17 cellular contexts compared by ENCODE assay signal in the genomic region with DNA sequence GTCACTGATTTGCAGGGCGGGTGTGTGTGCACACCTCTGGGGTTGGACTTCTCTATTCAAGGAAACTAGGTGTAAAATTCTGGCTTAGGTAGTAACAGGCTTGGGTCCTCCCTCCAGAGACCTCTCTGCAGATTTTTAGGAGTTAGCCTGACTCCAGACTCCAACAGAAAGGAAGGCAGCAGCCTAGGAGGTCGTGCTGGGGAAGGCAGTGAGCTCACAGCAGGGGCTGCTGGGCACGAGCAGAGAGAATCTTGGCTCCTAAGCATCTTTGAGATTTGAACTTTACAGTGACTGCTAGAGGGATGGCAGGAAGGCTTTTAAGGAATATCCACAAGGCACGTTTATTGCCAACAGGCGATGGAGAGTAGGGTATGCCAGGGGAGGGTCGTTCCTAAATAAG.
DNase-seq lines count a peak whose midpoint lies in the region; ATAC-seq, FAIRE-seq and TF ChIP-seq lines count a peak whose summit lies in the region.
"Had no signal": no experiment of that assay in that cellular context is flagged by ENCODE, and none has a peak within 500 bp of the region (broad histone marks: within the 10 kb centered on the region; RNA-seq: fewer than 3 reads in every experiment).

No MANE protein-coding gene starts in this region.

- H3K23me2 ChIP-seq in H1 (ENCODE audit: low read depth, low read length) = no peaks in the 10 kb centered on the region

- no peak overlapping the region for H2BK20ac ChIP-seq in H1 (ENCODE audit: low read length)

- H3K27me3 Mint-ChIP-seq in activated CD4-positive, alpha-beta T cell treated with anti-CD3 and anti-CD28 coated beads for 36 hours = no peaks in the 10 kb centered on the region
- H3K27me3 Mint-ChIP-seq in IgD-negative memory B cell = no peaks in the 10 kb centered on the region
- no peaks in the 10 kb centered on the region for H3K27me3 Mint-ChIP-seq in progenitor cell of endocrine pancreas
- H3K27me3 Mint-ChIP-seq in CD4-positive, alpha-beta memory T cell = no peaks in the 10 kb centered on the region
- H3K27me3 Mint-ChIP-seq: activated CD4-positive, alpha-beta T cell treated with anti-CD3 and anti-CD28 coated beads, Interleukin-2, amount 10 ng/mL, durations not matched to agents 7 days and 5 days; naive thymus-derived CD8-positive, alpha-beta T cell had no signal

- no peaks in the 10 kb centered on the region for H4K20me1 ChIP-seq in H1 (replicated peaks in 1 of 2; ENCODE audit: control insufficient read depth in 1 of 2, insufficient read depth in 2 of 2, low read length in 2 of 2)

- TF ChIP-seq EP300 in H1 (IDR thresholded peaks at IDR 0.05; ENCODE audit: borderline replicate concordance in 1 of 2, low read depth in 2 of 2, low read length in 2 of 2) = no peak

- 54% methylated on average over 6 of the region's 6 CpGs; no CpG with 5 or more reads in 1 of the 2 experiments for WGBS in H1 (ENCODE audit: extremely low coverage in 1 of 2, insufficient coverage in 1 of 2, insufficient read length in 1 of 2, insufficient replicate concordance in 2 of 2, low coverage in 1 of 2, low lambda C conversion rate in 2 of 2, missing lambda C conversion rate in 1 of 2), 2 experiments

- H3K36me3 ChIP-seq in H1 (ENCODE audit: control insufficient read depth in 2 of 4, insufficient read depth in 4 of 4, low read length in 3 of 4) = peaks cover 0 to 18% (median under 1%) of the 10 kb centered on the region in 4 experiments; a peak in 5 of 8 replicates
- H3K36me3 ChIP-seq in CD4-positive, alpha-beta memory T cell (ENCODE audit: insufficient read depth, low read length) = peaks cover 93% of the 10 kb centered on the region

- H4K91ac ChIP-seq in H1 (replicated peaks; ENCODE audit: insufficient read length, low read length) = no peak overlapping the region

- H3K4me3 Mint-ChIP-seq in activated CD4-positive, alpha-beta T cell treated with anti-CD3 and anti-CD28 coated beads for 36 hours = no peak overlapping the region
- peak overlapping the region in 1 of 4 donors; percentile 70 for H3K4me3 Mint-ChIP-seq in IgD-negative memory B cell
- no peak overlapping the region for H3K4me3 Mint-ChIP-seq in progenitor cell of endocrine pancreas (ENCODE audit: low read depth)
- peak overlapping the region in 1 of 8 donors; percentile 53 for H3K4me3 Mint-ChIP-seq in CD4-positive, alpha-beta memory T cell
- H3K4me3 Mint-ChIP-seq: activated CD4-positive, alpha-beta T cell treated with anti-CD3 and anti-CD28 coated beads, Interleukin-2, amount 10 ng/mL, durations not matched to agents 7 days and 5 days had no signal

- TF ChIP-seq CTCF in H1 (IDR thresholded peaks at IDR 0.05; ENCODE audit: control extremely low read depth in 1 of 3, insufficient read depth in 1 of 3, low read depth in 1 of 3, low read length in 3 of 3) = no peak
- no peak for TF ChIP-seq CTCF in progenitor cell of endocrine pancreas (IDR thresholded peaks at IDR 0.05; ENCODE audit: unreplicated experiment)

- H3K23ac ChIP-seq in H1 (ENCODE audit: insufficient read length) = no peak overlapping the region

- POLR2A ChIA-PET in activated CD4-positive, alpha-beta T cell treated with anti-CD3 and anti-CD28 coated beads for 36 hours (lab: Charles Lee) = no interaction called here
- POLR2A ChIA-PET in H1 (lab: Charles Lee; ENCODE audit: partially characterized antibody) = no interaction called here
- POLR2A ChIA-PET in CD4-positive, alpha-beta memory T cell (lab: Charles Lee; ENCODE audit: partially characterized antibody) = interaction anchor here (1.6 kb wide), 1 partner anchor 15 kb away, joined by 3 read pairs; no protein-coding TSS in a partner anchor

- TF ChIP-seq POLR2A in H1 (IDR thresholded peaks at IDR 0.05; ENCODE audit: control extremely low read depth in 1 of 2, low read depth in 2 of 2, low read length in 2 of 2) = no peak

- H3K4me3 ChIP-seq in H1 (ENCODE audit: extremely low read depth in 1 of 4, insufficient read depth in 2 of 4, low read depth in 3 of 4, low read length in 4 of 4) = no peak overlapping the region
- no peak overlapping the region for H3K4me3 ChIP-seq in CD4-positive, alpha-beta memory T cell (ENCODE audit: low read length in 2 of 2)

- H3K4ac ChIP-seq in H1 (replicated peaks; ENCODE audit: insufficient read length, low read depth, low read length) = no peak overlapping the region

- no peak overlapping the region for H2BK12ac ChIP-seq in H1 (ENCODE audit: low read depth, low read length)

- H3K4me1 ChIP-seq in H1 (replicated peaks in 1 of 4; ENCODE audit: control insufficient read depth in 3 of 4, insufficient read depth in 4 of 4, low read length in 3 of 4) = peaks cover 4 to 15% (median 9%) of the 10 kb centered on the region in 4 experiments; a peak in 5 of 7 replicates
- no peaks in the 10 kb centered on the region for H3K4me1 ChIP-seq in CD4-positive, alpha-beta memory T cell (ENCODE audit: insufficient read depth, low read length)

- H2AK5ac ChIP-seq in H1 (ENCODE audit: low read depth, low read length) = no peak overlapping the region

- no peak overlapping the region for H2BK120ac ChIP-seq in H1 (replicated peaks; ENCODE audit: low read depth, low read length)

- H2BK15ac ChIP-seq in H1 (ENCODE audit: low read length) = no peak overlapping the region

- no peak overlapping the region for H4K5ac ChIP-seq in H1 (ENCODE audit: insufficient read length, low read depth, low read length)

- no peak overlapping the region for H4K8ac ChIP-seq in H1 (ENCODE audit: extremely low read depth, insufficient read depth, low read length)

- no peaks in the 10 kb centered on the region for H3K9me3 ChIP-seq in H1 (ENCODE audit: insufficient read depth in 2 of 2, low read depth in 1 of 2, low read length in 1 of 2)
- no peaks in the 10 kb centered on the region for H3K9me3 ChIP-seq in CD4-positive, alpha-beta memory T cell (ENCODE audit: control insufficient read depth in 1 of 2, low read length in 2 of 2)
- H3K9me3 ChIP-seq: BE2C had no signal

- H3K56ac ChIP-seq in H1 (replicated peaks; ENCODE audit: insufficient read length, low read depth, low read length) = no peak overlapping the region

- H3K79me1 ChIP-seq in H1 (ENCODE audit: low read depth, low read length) = no peaks in the 10 kb centered on the region

- H3K36me3 Mint-ChIP-seq in activated CD4-positive, alpha-beta T cell treated with anti-CD3 and anti-CD28 coated beads for 36 hours (ENCODE audit: low read depth) = peaks cover 67% of the 10 kb centered on the region
- peaks cover 3% of the 10 kb centered on the region for H3K36me3 Mint-ChIP-seq in IgD-negative memory B cell
- H3K36me3 Mint-ChIP-seq in progenitor cell of endocrine pancreas (ENCODE audit: insufficient read depth) = peaks cover 34% of the 10 kb centered on the region
- H3K36me3 Mint-ChIP-seq in CD4-positive, alpha-beta memory T cell = peaks cover 52 to 92% of the 10 kb centered on the region in 2 donors

- no peak overlapping the region for H3K27ac ChIP-seq in H1 (ENCODE audit: low read depth, low read length)
- H3K27ac ChIP-seq in CD4-positive, alpha-beta memory T cell (ENCODE audit: low read depth, low read length) = no peak overlapping the region
- H3K27ac ChIP-seq: 22Rv1 had no signal

- H3K27ac Mint-ChIP-seq in activated CD4-positive, alpha-beta T cell treated with anti-CD3 and anti-CD28 coated beads for 36 hours = peak overlapping the region; percentile 52
- H3K27ac Mint-ChIP-seq in IgD-negative memory B cell = peak overlapping the region in 2 of 3 donors; percentile 63 to 64
- peak overlapping the region; percentile 66 for H3K27ac Mint-ChIP-seq in progenitor cell of endocrine pancreas
- H3K27ac Mint-ChIP-seq in CD4-positive, alpha-beta memory T cell = peak overlapping the region in 1 of 7 donors; percentile 5
- H3K27ac Mint-ChIP-seq: activated CD4-positive, alpha-beta T cell treated with anti-CD3 and anti-CD28 coated beads, Interleukin-2, amount 10 ng/mL, durations not matched to agents 7 days and 5 days had no signal

- H3K14ac ChIP-seq in H1 (ENCODE audit: insufficient read length) = no peak overlapping the region

- no peaks in the 10 kb centered on the region for H3K79me2 ChIP-seq in H1 (ENCODE audit: control insufficient read depth in 1 of 2, insufficient read depth in 2 of 2, low read length in 2 of 2)

- peak; percentile 68 for FAIRE-seq in H1 (lab: Jason Lieb, UNC)

- intact Hi-C loops in activated CD4-positive, alpha-beta T cell treated with anti-CD3 and anti-CD28 coated beads for 36 hours (cut with DNase I, micrococcal nuclease) = no loop called here
- intact Hi-C loops in CD4-positive, alpha-beta memory T cell (cut with micrococcal nuclease) = no loop called here

- H3K4me1 Mint-ChIP-seq in activated CD4-positive, alpha-beta T cell treated with anti-CD3 and anti-CD28 coated beads for 36 hours = peaks cover 27% of the 10 kb centered on the region
- H3K4me1 Mint-ChIP-seq in IgD-negative memory B cell (peaks cover 0 to 11% (median 3%) of the 10 kb centered on the region in 3 donors), progenitor cell of endocrine pancreas (ENCODE audit: low read depth) (peaks cover 8% of the 10 kb centered on the region)
- H3K4me1 Mint-ChIP-seq in CD4-positive, alpha-beta memory T cell = peaks cover 0 to 7% (median under 1%) of the 10 kb centered on the region in 4 donors
- H3K4me1 Mint-ChIP-seq: activated CD4-positive, alpha-beta T cell treated with anti-CD3 and anti-CD28 coated beads, Interleukin-2, amount 10 ng/mL, durations not matched to agents 7 days and 5 days had no signal

- TF ChIP-seq RAD21 in H1 (IDR thresholded peaks at IDR 0.05 in 1 of 2, conservative IDR thresholded peaks at IDR 0.05 in 1 of 2; ENCODE audit: low read depth in 2 of 2, low read length in 2 of 2) = peak in 1 of 2 experiments; percentile 11; a peak in 1 of 4 replicates

- CTCF ChIA-PET in activated CD4-positive, alpha-beta T cell treated with anti-CD3 and anti-CD28 coated beads for 36 hours (lab: Charles Lee) = interaction anchor here (0.7 kb wide), 1 partner anchor 14 kb away, joined by 3 read pairs; no protein-coding TSS in a partner anchor
- CTCF ChIA-PET in H1 (lab: Charles Lee; ENCODE audit: partially characterized antibody) = interaction anchor here (1.1 to 1.3 kb wide), 2 partner anchors 10 to 25 kb away, joined by 3 to 4 read pairs; no protein-coding TSS in a partner anchor
- CTCF ChIA-PET in CD4-positive, alpha-beta memory T cell (lab: Charles Lee; ENCODE audit: partially characterized antibody) = no interaction called here

- no peak overlapping the region for H2BK5ac ChIP-seq in H1 (ENCODE audit: low read depth, low read length)

- no peak overlapping the region; the same call in 1 of the 2 replicates for H3K18ac ChIP-seq in H1 (ENCODE audit: extremely low read depth, low read length)

- H3K27me3 ChIP-seq in H1 (replicated peaks in 1 of 4; ENCODE audit: control insufficient read depth in 3 of 4, extremely low read depth in 1 of 4, insufficient read depth in 3 of 4, low read length in 3 of 4) = no peaks in the 10 kb centered on the region
- H3K27me3 ChIP-seq in CD4-positive, alpha-beta memory T cell (ENCODE audit: insufficient read depth, low read length) = no peaks in the 10 kb centered on the region
- H3K27me3 ChIP-seq: BE2C had no signal

- H3K4me2 ChIP-seq in H1 (ENCODE audit: insufficient read depth in 1 of 2, low read depth in 2 of 2, low read length in 2 of 2) = no peak overlapping the region

- H3K9ac ChIP-seq in H1 (replicated peaks in 1 of 4; ENCODE audit: extremely low read depth in 1 of 4, low read depth in 3 of 4, low read length in 3 of 4) = no peak overlapping the region

- ATAC-seq in activated CD4-positive, alpha-beta T cell treated with anti-CD3 and anti-CD28 coated beads for 36 hours = no peak
- ATAC-seq in GM21423 (IDR thresholded peaks at IDR 0.05; ENCODE audit: unreplicated experiment) (no peak), HG03135 (IDR thresholded peaks at IDR 0.05; ENCODE audit: unreplicated experiment) (no peak)
- ATAC-seq: naive thymus-derived CD8-positive, alpha-beta T cell had no signal

- no peak overlapping the region for H2AFZ ChIP-seq in H1 (ENCODE audit: low read length)

- no peaks in the 10 kb centered on the region for H3K9me3 Mint-ChIP-seq in activated CD4-positive, alpha-beta T cell treated with anti-CD3 and anti-CD28 coated beads for 36 hours (ENCODE audit: low read depth)
- H3K9me3 Mint-ChIP-seq in IgD-negative memory B cell (no peaks in the 10 kb centered on the region), progenitor cell of endocrine pancreas (ENCODE audit: low read depth) (no peaks in the 10 kb centered on the region)
- H3K9me3 Mint-ChIP-seq in CD4-positive, alpha-beta memory T cell = peaks cover 0 to 6% (median 0%) of the 10 kb centered on the region in 8 donors
- H3K9me3 Mint-ChIP-seq: activated CD4-positive, alpha-beta T cell treated with anti-CD3 and anti-CD28 coated beads, Interleukin-2, amount 10 ng/mL, durations not matched to agents 7 days and 5 days; naive thymus-derived CD8-positive, alpha-beta T cell had no signal

- no peak for DNase-seq in activated CD4-positive, alpha-beta T cell treated with anti-CD3 and anti-CD28 coated beads for 36 hours
- no peak for DNase-seq in activated CD4-positive, alpha-beta T cell treated with anti-CD3 and anti-CD28 coated beads for 4 hours
- DNase-seq in H1 (ENCODE audit: low read depth in 1 of 2, low spot score in 2 of 2) (no peak), progenitor cell of endocrine pancreas (ENCODE audit: low spot score, unreplicated experiment) (no peak)
- no peak for DNase-seq in CD4-positive, alpha-beta memory T cell
- DNase-seq: activated CD4-positive, alpha-beta T cell treated with anti-CD3 and anti-CD28 coated beads, Interleukin-2, amount 10 ng/mL, durations not matched to agents 7 days and 5 days; activated naive CD4-positive, alpha-beta T cell; BE2C; IMR-90; kidney glomerular epithelial cell; naive thymus-derived CD8-positive, alpha-beta T cell; NCI-H146; stimulated activated CD4-positive, alpha-beta T cell treated with anti-CD3 and anti-CD28 coated beads, Interleukin-2, amount 100 ng/mL, for 24 hours had no signal
